In genomic region chr6:155130161-155130853, GRCh38 we compare ENCODE assay signal across 16 cellular contexts.
A peak's percentile ranks its signal among the peaks of the same experiment; 100 is the strongest.
DNase-seq lines count a peak whose midpoint lies in the region; ATAC-seq and TF ChIP-seq lines count a peak whose summit lies in the region.
"Had no signal": no experiment of that assay in that cellular context is flagged by ENCODE, and none has a peak within 500 bp of the region (broad histone marks: within the 10 kb centered on the region; RNA-seq: fewer than 3 reads in every experiment).

No MANE protein-coding gene starts in this region.

- intact Hi-C loops in mucosa of descending colon (cut with DNase I, micrococcal nuclease) = no loop called here

- no peaks in the 10 kb centered on the region for H3K36me3 ChIP-seq in mucosa of descending colon (ENCODE audit: low read depth)
- H3K36me3 ChIP-seq: lower lobe of right lung had no signal

- peaks cover 3% of the 10 kb centered on the region for H3K4me1 Mint-ChIP-seq in endothelial cell (ENCODE audit: unreplicated experiment)
- H3K4me1 Mint-ChIP-seq: IgD-negative memory B cell had no signal

- H3K27ac Mint-ChIP-seq in endothelial cell (ENCODE audit: unreplicated experiment) = no peak overlapping the region
- H3K27ac Mint-ChIP-seq: activated naive CD8-positive, alpha-beta T cell treated with anti-CD3 and anti-CD28 coated beads, Interleukin-2, amount 10 ng/mL, durations not matched to agents 7 days and 5 days; dendritic cell treated with granulocyte-macrophage colony-stimulating factor and Interleukin-4, amounts not matched to agents 40 ng/mL and 50 ng/mL, for 4 days; IgD-negative memory B cell; type B pancreatic cell had no signal

- DNase-seq in stimulated activated CD4-positive, alpha-beta T cell treated with anti-CD3 and anti-CD28 coated beads, Interleukin-15, amount 100 ng/mL, for 24 hours = peak; percentile 42
- DNase-seq in stimulated activated CD4-positive, alpha-beta T cell treated with anti-CD3 and anti-CD28 coated beads, Interleukin-2, amount 100 ng/mL, for 48 hours = no peak
- DNase-seq in activated T-cell treated with anti-CD3 and anti-CD28 coated beads, Interleukin-2, amount 50 U/mL, for 48 hours = peak; percentile 47 to 51
- DNase-seq in endothelial cell (ENCODE audit: low spot score) (no peak), iPS-NIHi7 (ENCODE audit: extremely low spot score) (no peak), mucosa of descending colon (no peak)
- DNase-seq: activated naive CD8-positive, alpha-beta T cell treated with anti-CD3 and anti-CD28 coated beads, Interleukin-2, amount 10 ng/mL, durations not matched to agents 7 days and 5 days; DMS79; lower lobe of right lung; NCI-H1930; NCI-H446; right cardiac atrium had no signal

- no peaks in the 10 kb centered on the region for H3K9me3 Mint-ChIP-seq in endothelial cell (ENCODE audit: unreplicated experiment)
- H3K9me3 Mint-ChIP-seq: activated naive CD8-positive, alpha-beta T cell treated with anti-CD3 and anti-CD28 coated beads, Interleukin-2, amount 10 ng/mL, durations not matched to agents 7 days and 5 days; dendritic cell treated with granulocyte-macrophage colony-stimulating factor and Interleukin-4, amounts not matched to agents 40 ng/mL and 50 ng/mL, for 4 days; IgD-negative memory B cell; type B pancreatic cell had no signal

- no peaks in the 10 kb centered on the region for H3K9me3 ChIP-seq in mucosa of descending colon
- H3K9me3 ChIP-seq: lower lobe of right lung had no signal

- H3K4me3 ChIP-seq in mucosa of descending colon = no peak overlapping the region
- H3K4me3 ChIP-seq: lower lobe of right lung had no signal

- peak overlapping the region; percentile 52 for H3K4me3 Mint-ChIP-seq in endothelial cell (ENCODE audit: unreplicated experiment)
- H3K4me3 Mint-ChIP-seq: activated naive CD8-positive, alpha-beta T cell treated with anti-CD3 and anti-CD28 coated beads, Interleukin-2, amount 10 ng/mL, durations not matched to agents 7 days and 5 days; dendritic cell treated with granulocyte-macrophage colony-stimulating factor and Interleukin-4, amounts not matched to agents 40 ng/mL and 50 ng/mL, for 4 days; IgD-negative memory B cell; type B pancreatic cell had no signal

- H3K36me3 Mint-ChIP-seq in endothelial cell (ENCODE audit: low read depth, unreplicated experiment) = peaks cover 30% of the 10 kb centered on the region
- H3K36me3 Mint-ChIP-seq: activated naive CD8-positive, alpha-beta T cell treated with anti-CD3 and anti-CD28 coated beads, Interleukin-2, amount 10 ng/mL, durations not matched to agents 7 days and 5 days had no signal

- TF ChIP-seq CTCF in endothelial cell (IDR thresholded peaks at IDR 0.05; ENCODE audit: unreplicated experiment) = no peak
- TF ChIP-seq CTCF in mucosa of descending colon (IDR thresholded peaks at IDR 0.05) = no peak

- ATAC-seq in mucosa of descending colon = no peak
- ATAC-seq in GM21825 (IDR thresholded peaks at IDR 0.05; ENCODE audit: unreplicated experiment) = no peak
- ATAC-seq: lower lobe of right lung, right cardiac atrium had no signal

- H3K27me3 Mint-ChIP-seq in endothelial cell (ENCODE audit: unreplicated experiment) = peaks cover 2% of the 10 kb centered on the region
- H3K27me3 Mint-ChIP-seq: dendritic cell treated with granulocyte-macrophage colony-stimulating factor and Interleukin-4, amounts not matched to agents 40 ng/mL and 50 ng/mL, for 4 days; type B pancreatic cell had no signal

- no peaks in the 10 kb centered on the region for H3K4me1 ChIP-seq in mucosa of descending colon (ENCODE audit: low read depth)
- H3K4me1 ChIP-seq: lower lobe of right lung had no signal

Comparison
In these comparisons a context has a peak if more than half of its experiments do, and no peak if none do; other contexts are left out.
1. DNase-seq: peak in stimulated activated CD4-positive, alpha-beta T cell treated with anti-CD3 and anti-CD28 coated beads, Interleukin-15, amount 100 ng/mL, for 24 hours (single experiment) and activated T-cell treated with anti-CD3 and anti-CD28 coated beads, Interleukin-2, amount 50 U/mL, for 48 hours (2 of 2); none in stimulated activated CD4-positive, alpha-beta T cell treated with anti-CD3 and anti-CD28 coated beads, Interleukin-2, amount 100 ng/mL, for 48 hours (0 of 2), endothelial cell (single experiment), iPS-NIHi7 (single experiment) and mucosa of descending colon (0 of 3).